In genomic region chr22:21047730-21048129, GRCh38 we compare ENCODE assay signal across 17 cellular contexts. TPM values are rescaled to one million over a fixed set of nuclear protein-coding genes. Genes with fewer than 3 reads are reported as not detected.
"Had no signal": no experiment of that assay in that cellular context is flagged by ENCODE, and none has a peak within 500 bp of the region (broad histone marks: within the 10 kb centered on the region; RNA-seq: fewer than 3 reads in every experiment).

No MANE protein-coding gene starts in this region.

- H3K36me3 ChIP-seq: adrenal gland, cardiac muscle cell, ovary, stomach had no signal

- H3K27me3 ChIP-seq: adrenal gland, cardiac muscle cell, ovary, testis had no signal

- H3K27ac ChIP-seq: adrenal gland, cardiac muscle cell, ovary, stomach, testis had no signal

- DNase-seq: activated B cell treated with CpG ODN at 0.5 μM for 24 hours; activated CD4-positive, alpha-beta T cell treated with anti-CD3 and anti-CD28 coated beads for 48 hours; activated CD8-positive, alpha-beta T cell treated with anti-CD3 and anti-CD28 coated beads for 36 hours; activated effector memory CD4-positive, alpha-beta T cell treated with Interleukin-2 at 50 U/mL for 16 hours; activated T-cell treated with anti-CD3 and anti-CD28 coated beads, Interleukin-2, amount 50 U/mL, for 4 hours; adrenal gland; erythroblast; midbrain; ovary; stimulated activated CD4-positive, alpha-beta T cell treated with anti-CD3 and anti-CD28 coated beads, Interleukin-1b, Interleukin-23, amount 100 ng/mL, for 48 hours; stomach; testis had no signal

- H3K4me3 ChIP-seq: adrenal gland, cardiac muscle cell, ovary, stomach, testis had no signal

- H3K9me3 ChIP-seq: adrenal gland, ovary, stomach, testis had no signal

RNA-seq across cellular contexts. Expression of gene LRRC74B, which starts 2.0 kb away (rescaled TPM):
- total RNA-seq: activated B cell treated with CpG ODN at 0.5 μM for 24 hours; activated CD8-positive, alpha-beta T cell treated with anti-CD3 and anti-CD28 coated beads for 36 hours; activated T-cell treated with anti-CD3 and anti-CD28 coated beads, Interleukin-2, amount 50 U/mL, for 4 hours; lung microvascular endothelial cell; sciatic nerve; stomach; ureter had no signal
- polyA plus RNA-seq: cardiac muscle cell, neural cell, stomach had no signal

RNA-seq across cellular contexts. Expression of gene SLC7A4, which starts 15.4 kb away (rescaled TPM):
- total RNA-seq: activated B cell treated with CpG ODN at 0.5 μM for 24 hours; activated CD8-positive, alpha-beta T cell treated with anti-CD3 and anti-CD28 coated beads for 36 hours; lung microvascular endothelial cell had no signal
- polyA plus RNA-seq: neural cell had no signal

RNA-seq across cellular contexts. Expression of gene P2RX6, which starts 32.8 kb away (rescaled TPM):
- total RNA-seq: lung microvascular endothelial cell had no signal
